Comparison of ENCODE assay signal across 1 cellular context in the genomic region with DNA sequence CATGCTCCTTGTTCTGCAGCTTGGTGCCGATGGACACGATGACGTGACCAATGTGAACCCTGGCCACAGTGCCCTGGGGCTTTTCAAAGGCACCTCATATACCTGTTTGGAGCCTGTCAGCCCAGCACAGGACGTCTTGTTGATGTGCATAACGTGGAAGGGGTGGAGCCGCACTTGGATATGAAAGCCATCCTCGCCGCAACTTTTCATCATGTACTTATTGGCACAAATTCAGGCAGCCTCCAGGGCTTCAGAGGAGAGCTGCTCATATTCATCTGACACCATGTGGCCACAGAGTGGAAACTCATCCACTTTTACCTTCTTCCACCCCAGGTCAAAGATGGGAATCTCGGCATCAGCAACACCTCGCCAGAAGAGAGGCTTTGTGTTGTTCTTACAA.
TF ChIP-seq lines count a peak whose summit lies in the region.

No MANE protein-coding gene starts in this region.

TF ChIP-seq in H1, 55 proteins besides CTCF, POLR2A, EP300 and RAD21:
- TF ChIP-seq RBBP5 (IDR thresholded peaks at IDR 0.05; ENCODE audit: borderline replicate concordance, low read depth, low read length) = no peak
